ENCODE assay signal across 1 cellular context in genomic region chr1:227219715-227220292, GRCh38.
TF ChIP-seq lines count a peak whose summit lies in the region.

No MANE protein-coding gene starts in this region.

TF ChIP-seq in GM23338, 12 proteins besides CTCF, POLR2A, EP300 and RAD21 (continued from another document):
- no peak for TF ChIP-seq ZNF114 (CRISPR knock-in tag; IDR thresholded peaks at IDR 0.05)
- no peak for TF ChIP-seq STAT1 (IDR thresholded peaks at IDR 0.05; ENCODE audit: unreplicated experiment)
- TF ChIP-seq POLR2AphosphoS5 (IDR thresholded peaks at IDR 0.05; ENCODE audit: low read depth), result no peak
- TF ChIP-seq, protein P1, sequence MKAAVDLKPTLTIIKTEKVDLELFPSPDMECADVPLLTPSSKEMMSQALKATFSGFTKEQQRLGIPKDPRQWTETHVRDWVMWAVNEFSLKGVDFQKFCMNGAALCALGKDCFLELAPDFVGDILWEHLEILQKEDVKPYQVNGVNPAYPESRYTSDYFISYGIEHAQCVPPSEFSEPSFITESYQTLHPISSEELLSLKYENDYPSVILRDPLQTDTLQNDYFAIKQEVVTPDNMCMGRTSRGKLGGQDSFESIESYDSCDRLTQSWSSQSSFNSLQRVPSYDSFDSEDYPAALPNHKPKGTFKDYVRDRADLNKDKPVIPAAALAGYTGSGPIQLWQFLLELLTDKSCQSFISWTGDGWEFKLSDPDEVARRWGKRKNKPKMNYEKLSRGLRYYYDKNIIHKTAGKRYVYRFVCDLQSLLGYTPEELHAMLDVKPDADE (IDR thresholded peaks at IDR 0.05), result no peak
- no peak for TF ChIP-seq EZH2 (IDR thresholded peaks at IDR 0.05; ENCODE audit: low read depth, unreplicated experiment)
- TF ChIP-seq JUNB (IDR thresholded peaks at IDR 0.05; ENCODE audit: unreplicated experiment), result no peak
- TF ChIP-seq CREB1 (CRISPR knock-in tag; IDR thresholded peaks at IDR 0.05; ENCODE audit: low read depth), result no peak
- TF ChIP-seq, protein P2, sequence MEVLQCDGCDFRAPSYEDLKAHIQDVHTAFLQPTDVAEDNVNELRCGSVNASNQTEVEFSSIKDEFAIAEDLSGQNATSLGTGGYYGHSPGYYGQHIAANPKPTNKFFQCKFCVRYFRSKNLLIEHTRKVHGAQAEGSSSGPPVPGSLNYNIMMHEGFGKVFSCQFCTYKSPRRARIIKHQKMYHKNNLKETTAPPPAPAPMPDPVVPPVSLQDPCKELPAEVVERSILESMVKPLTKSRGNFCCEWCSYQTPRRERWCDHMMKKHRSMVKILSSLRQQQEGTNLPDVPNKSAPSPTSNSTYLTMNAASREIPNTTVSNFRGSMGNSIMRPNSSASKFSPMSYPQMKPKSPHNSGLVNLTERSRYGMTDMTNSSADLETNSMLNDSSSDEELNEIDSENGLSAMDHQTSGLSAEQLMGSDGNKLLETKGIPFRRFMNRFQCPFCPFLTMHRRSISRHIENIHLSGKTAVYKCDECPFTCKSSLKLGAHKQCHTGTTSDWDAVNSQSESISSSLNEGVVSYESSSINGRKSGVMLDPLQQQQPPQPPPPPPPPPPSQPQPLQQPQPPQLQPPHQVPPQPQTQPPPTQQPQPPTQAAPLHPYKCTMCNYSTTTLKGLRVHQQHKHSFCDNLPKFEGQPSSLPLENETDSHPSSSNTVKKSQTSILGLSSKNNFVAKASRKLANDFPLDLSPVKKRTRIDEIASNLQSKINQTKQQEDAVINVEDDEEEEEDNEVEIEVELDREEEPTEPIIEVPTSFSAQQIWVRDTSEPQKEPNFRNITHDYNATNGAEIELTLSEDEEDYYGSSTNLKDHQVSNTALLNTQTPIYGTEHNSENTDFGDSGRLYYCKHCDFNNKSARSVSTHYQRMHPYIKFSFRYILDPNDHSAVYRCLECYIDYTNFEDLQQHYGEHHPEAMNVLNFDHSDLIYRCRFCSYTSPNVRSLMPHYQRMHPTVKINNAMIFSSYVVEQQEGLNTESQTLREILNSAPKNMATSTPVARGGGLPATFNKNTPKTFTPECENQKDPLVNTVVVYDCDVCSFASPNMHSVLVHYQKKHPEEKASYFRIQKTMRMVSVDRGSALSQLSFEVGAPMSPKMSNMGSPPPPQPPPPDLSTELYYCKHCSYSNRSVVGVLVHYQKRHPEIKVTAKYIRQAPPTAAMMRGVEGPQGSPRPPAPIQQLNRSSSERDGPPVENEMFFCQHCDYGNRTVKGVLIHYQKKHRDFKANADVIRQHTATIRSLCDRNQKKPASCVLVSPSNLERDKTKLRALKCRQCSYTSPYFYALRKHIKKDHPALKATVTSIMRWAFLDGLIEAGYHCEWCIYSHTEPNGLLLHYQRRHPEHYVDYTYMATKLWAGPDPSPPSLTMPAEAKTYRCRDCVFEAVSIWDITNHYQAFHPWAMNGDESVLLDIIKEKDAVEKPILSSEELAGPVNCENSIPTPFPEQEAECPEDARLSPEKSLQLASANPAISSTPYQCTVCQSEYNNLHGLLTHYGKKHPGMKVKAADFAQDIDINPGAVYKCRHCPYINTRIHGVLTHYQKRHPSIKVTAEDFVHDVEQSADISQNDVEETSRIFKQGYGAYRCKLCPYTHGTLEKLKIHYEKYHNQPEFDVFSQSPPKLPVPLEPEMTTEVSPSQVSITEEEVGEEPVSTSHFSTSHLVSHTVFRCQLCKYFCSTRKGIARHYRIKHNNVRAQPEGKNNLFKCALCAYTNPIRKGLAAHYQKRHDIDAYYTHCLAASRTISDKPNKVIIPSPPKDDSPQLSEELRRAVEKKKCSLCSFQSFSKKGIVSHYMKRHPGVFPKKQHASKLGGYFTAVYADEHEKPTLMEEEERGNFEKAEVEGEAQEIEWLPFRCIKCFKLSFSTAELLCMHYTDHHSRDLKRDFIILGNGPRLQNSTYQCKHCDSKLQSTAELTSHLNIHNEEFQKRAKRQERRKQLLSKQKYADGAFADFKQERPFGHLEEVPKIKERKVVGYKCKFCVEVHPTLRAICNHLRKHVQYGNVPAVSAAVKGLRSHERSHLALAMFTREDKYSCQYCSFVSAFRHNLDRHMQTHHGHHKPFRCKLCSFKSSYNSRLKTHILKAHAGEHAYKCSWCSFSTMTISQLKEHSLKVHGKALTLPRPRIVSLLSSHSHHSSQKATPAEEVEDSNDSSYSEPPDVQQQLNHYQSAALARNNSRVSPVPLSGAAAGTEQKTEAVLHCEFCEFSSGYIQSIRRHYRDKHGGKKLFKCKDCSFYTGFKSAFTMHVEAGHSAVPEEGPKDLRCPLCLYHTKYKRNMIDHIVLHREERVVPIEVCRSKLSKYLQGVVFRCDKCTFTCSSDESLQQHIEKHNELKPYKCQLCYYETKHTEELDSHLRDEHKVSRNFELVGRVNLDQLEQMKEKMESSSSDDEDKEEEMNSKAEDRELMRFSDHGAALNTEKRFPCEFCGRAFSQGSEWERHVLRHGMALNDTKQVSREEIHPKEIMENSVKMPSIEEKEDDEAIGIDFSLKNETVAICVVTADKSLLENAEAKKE (CRISPR knock-in tag; IDR thresholded peaks at IDR 0.05), result no peak
TF ChIP-seq in GM23338: peak in this region for 0.
